In the genomic region with DNA sequence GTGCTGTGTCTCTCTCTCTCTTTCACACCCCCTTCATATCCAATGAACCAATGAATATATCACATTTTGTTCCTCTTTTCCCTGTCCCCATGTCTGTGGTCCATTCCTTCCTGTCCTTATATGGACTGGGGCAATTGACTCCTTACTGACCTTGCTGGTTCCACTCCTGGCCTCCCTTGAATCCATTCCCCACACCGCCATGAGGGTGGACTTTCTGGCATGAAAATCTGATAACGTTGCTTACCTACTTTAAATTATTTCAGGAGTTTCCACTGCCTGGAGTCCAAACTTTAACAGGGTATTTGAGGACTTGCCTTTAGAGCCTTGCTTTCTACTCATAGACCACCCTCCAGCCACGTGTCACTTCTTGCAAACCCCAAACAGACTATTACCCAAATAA, we compare ENCODE assay signal across 25 cellular contexts.
"Had no signal": no experiment of that assay in that cellular context is flagged by ENCODE, and none has a peak within 500 bp of the region (broad histone marks: within the 10 kb centered on the region; RNA-seq: fewer than 3 reads in every experiment).

No MANE protein-coding gene starts in this region.

- H3K36me3 ChIP-seq: adrenal gland, Peyer's patch, SJSA1 had no signal

- H3K4me3 ChIP-seq: adrenal gland, Peyer's patch, SJSA1 had no signal

- H3K27me3 ChIP-seq: adrenal gland, Peyer's patch, SJSA1 had no signal

- DNase-seq: activated CD4-positive, alpha-beta T cell treated with anti-CD3 and anti-CD28 coated beads, Interleukin-2, amount 10 ng/mL, durations not matched to agents 24 days and 14 days; activated CD4-positive, CD25-positive, alpha-beta regulatory T cell treated with anti-CD3 and anti-CD28 coated beads, Interleukin-2, amount 50 U/mL, for 72 hours; activated effector memory CD4-positive, alpha-beta T cell treated with Interleukin-2 at 50 U/mL for 16 hours; activated naive CD4-positive, alpha-beta T cell; adrenal gland; anterior cingulate cortex; cerebellar nuclear complex; IMR-90; NCI-H1105 treated with DMSO at 0.1 percent for 48 hours; NCI-H1436 treated with DMSO at 0.1 percent for 48 hours; NCI-H187; NCI-H2081; NCI-H510A treated with DMSO at 0.1 percent for 48 hours; NCI-H69; NK-92 treated with Interleukin-12 subunit alpha and Interleukin-12 subunit beta, amount 100 ng/mL, for 24 hours; Right ventricle myocardium superior had no signal

- H3K27ac Mint-ChIP-seq: activated CD4-positive, alpha-beta memory T cell treated with anti-CD3 and anti-CD28 coated beads for 36 hours; activated T-cell treated with anti-CD3 and anti-CD28 coated beads, Interleukin-2, amount 50 U/mL, for 72 hours; T-helper 1 cell treated with Interleukin-12 subunit alpha and Interleukin-12 subunit beta and Interleukin-4 antibody, amounts not matched to agents 30 μg/mL and 1 μg/mL, for 36 hours; WTC11 had no signal

- ATAC-seq: WTC11 had no signal

- H3K9ac ChIP-seq: KMS-11 had no signal

- H3K9me3 ChIP-seq: adrenal gland, Peyer's patch, SJSA1 had no signal

- H3K9me3 Mint-ChIP-seq: activated CD4-positive, alpha-beta memory T cell treated with anti-CD3 and anti-CD28 coated beads for 36 hours; activated CD4-positive, alpha-beta T cell treated with anti-CD3 and anti-CD28 coated beads, Interleukin-2, amount 10 ng/mL, durations not matched to agents 24 days and 14 days; T-helper 1 cell treated with Interleukin-12 subunit alpha and Interleukin-12 subunit beta and Interleukin-4 antibody, amounts not matched to agents 30 μg/mL and 1 μg/mL, for 36 hours; WTC11 had no signal

- H3K27ac ChIP-seq: adrenal gland, KMS-11, Peyer's patch, RWPE1, SJSA1 had no signal

- H3K4me2 ChIP-seq: KMS-11 had no signal

- H3K4me3 Mint-ChIP-seq: activated CD4-positive, alpha-beta memory T cell treated with anti-CD3 and anti-CD28 coated beads for 36 hours; T-helper 1 cell treated with Interleukin-12 subunit alpha and Interleukin-12 subunit beta and Interleukin-4 antibody, amounts not matched to agents 30 μg/mL and 1 μg/mL, for 36 hours; WTC11 had no signal

- H3K36me3 Mint-ChIP-seq: activated CD4-positive, alpha-beta memory T cell treated with anti-CD3 and anti-CD28 coated beads for 36 hours; WTC11 had no signal

- H3K27me3 Mint-ChIP-seq: activated CD4-positive, alpha-beta memory T cell treated with anti-CD3 and anti-CD28 coated beads for 36 hours; activated CD4-positive, alpha-beta T cell treated with anti-CD3 and anti-CD28 coated beads, Interleukin-2, amount 10 ng/mL, durations not matched to agents 24 days and 14 days; activated naive CD8-positive, alpha-beta T cell had no signal
